Comparison of ENCODE assay signal across 8 cellular contexts in genomic region chr13:29508130-29508873, GRCh38.
A peak's percentile ranks its signal among the peaks of the same experiment; 100 is the strongest.
DNase-seq lines count a peak whose midpoint lies in the region; ATAC-seq, FAIRE-seq and TF ChIP-seq lines count a peak whose summit lies in the region.

No MANE protein-coding gene starts in this region.

- TF ChIP-seq CTCF in activated CD8-positive, alpha-beta T cell treated with anti-CD3 and anti-CD28 coated beads for 36 hours (IDR thresholded peaks at IDR 0.05): peak; percentile 92

- H2AFZ ChIP-seq in ACC112 (ENCODE audit: low read length, unreplicated experiment): no peak overlapping the region

- H3K4me1 ChIP-seq in ACC112 (ENCODE audit: control insufficient read depth, insufficient read depth, low read length, unreplicated experiment): peaks cover 45% of the 10 kb centered on the region

- ATAC-seq in HG03196 (IDR thresholded peaks at IDR 0.05; ENCODE audit: unreplicated experiment) (peak; percentile 55), memory B cell (ENCODE audit: low read depth) (peak; percentile 79)
- peak; percentile 78 for ATAC-seq in activated CD8-positive, alpha-beta T cell treated with anti-CD3 and anti-CD28 coated beads for 36 hours

- no peak overlapping the region for H3K27ac Mint-ChIP-seq in activated CD8-positive, alpha-beta T cell treated with anti-CD3 and anti-CD28 coated beads for 36 hours
- no peak overlapping the region for H3K27ac Mint-ChIP-seq in memory B cell

- intact Hi-C loops in activated CD8-positive, alpha-beta T cell treated with anti-CD3 and anti-CD28 coated beads for 36 hours (cut with micrococcal nuclease): no loop called here

- 0 out of 2 replicates have a peak, but pooled peaks cover 3% of the 10 kb centered on the region for H3K27me3 ChIP-seq in ACC112 (ENCODE audit: insufficient read depth, low read length)

- H3K4me1 Mint-ChIP-seq in activated CD8-positive, alpha-beta T cell treated with anti-CD3 and anti-CD28 coated beads for 36 hours (ENCODE audit: low read depth): no peaks in the 10 kb centered on the region
- no peaks in the 10 kb centered on the region for H3K4me1 Mint-ChIP-seq in memory B cell

- DNase-seq in GM18507 (ENCODE audit: extremely low spot score, insufficient read length, low read depth): peak; percentile 69
- DNase-seq in NK-92 (lab: John Stamatoyannopoulos, UW; ENCODE audit: unreplicated experiment): peak; percentile 12
- peak; percentile 83 for DNase-seq in activated CD8-positive, alpha-beta T cell treated with anti-CD3 and anti-CD28 coated beads for 36 hours
- peak; percentile 63 for DNase-seq in effector CD8-positive, alpha-beta T cell (lab: John Stamatoyannopoulos, UW)
- peak; percentile 67 to 77 for DNase-seq in memory B cell (ENCODE audit: low spot score in 2 of 2)
- peak; percentile 54 for DNase-seq in stimulated activated CD8-positive, alpha-beta memory T cell treated with anti-CD3 and anti-CD28 coated beads, Interleukin-15, amount 100 ng/mL, for 24 hours (ENCODE audit: low read depth)

- H3K9me3 Mint-ChIP-seq in activated CD8-positive, alpha-beta T cell treated with anti-CD3 and anti-CD28 coated beads for 36 hours: no peaks in the 10 kb centered on the region
- no peaks in the 10 kb centered on the region for H3K9me3 Mint-ChIP-seq in memory B cell

- peak overlapping the region; percentile 72; the same call in 1 of the 2 replicates for H3K27ac ChIP-seq in ACC112 (ENCODE audit: low read depth, low read length)

- CTCF ChIA-PET in activated CD8-positive, alpha-beta T cell treated with anti-CD3 and anti-CD28 coated beads for 36 hours (lab: Charles Lee): interaction anchor here (0.7 to 5.3 kb wide), 53 partner anchors 10 to 606 kb away, joined by 3 to 42 read pairs (median 4); no protein-coding TSS in a partner anchor

- H3K36me3 ChIP-seq in ACC112 (ENCODE audit: insufficient read depth, low read length): no peaks in the 10 kb centered on the region; the same call in 1 of the 2 replicates

- FAIRE-seq in GM18507 (lab: Jason Lieb, UNC): peak; percentile 89

- peaks cover 13% of the 10 kb centered on the region for H3K36me3 Mint-ChIP-seq in activated CD8-positive, alpha-beta T cell treated with anti-CD3 and anti-CD28 coated beads for 36 hours (ENCODE audit: low read depth)
- no peaks in the 10 kb centered on the region for H3K36me3 Mint-ChIP-seq in memory B cell

- POLR2A ChIA-PET in activated CD8-positive, alpha-beta T cell treated with anti-CD3 and anti-CD28 coated beads for 36 hours (lab: Charles Lee): interaction anchor here (1.0 kb wide), 2 partner anchors 74 to 428 kb away, joined by 3 read pairs; no protein-coding TSS in a partner anchor

- no peak overlapping the region for H3K4me3 Mint-ChIP-seq in activated CD8-positive, alpha-beta T cell treated with anti-CD3 and anti-CD28 coated beads for 36 hours
- H3K4me3 Mint-ChIP-seq in memory B cell: no peak overlapping the region

- H3K4me3 ChIP-seq in ACC112 (ENCODE audit: low read depth, low read length): no peak overlapping the region

- no peaks in the 10 kb centered on the region for H3K79me2 ChIP-seq in ACC112 (ENCODE audit: control insufficient read depth, insufficient read depth, low read length, unreplicated experiment)

- H3K27me3 Mint-ChIP-seq in activated CD8-positive, alpha-beta T cell treated with anti-CD3 and anti-CD28 coated beads for 36 hours: peaks cover 2% of the 10 kb centered on the region
- H3K27me3 Mint-ChIP-seq in memory B cell: peaks cover 5% of the 10 kb centered on the region

Comparison
In these comparisons a context has a peak if more than half of its experiments do, and no peak if none do; other contexts are left out.
1. DNase-seq: peak in every context shown above with its lines; median percentile 83 in activated CD8-positive, alpha-beta T cell treated with anti-CD3 and anti-CD28 coated beads for 36 hours; 72 in memory B cell; 69 in GM18507; 63 in effector CD8-positive, alpha-beta T cell; 54 in stimulated activated CD8-positive, alpha-beta memory T cell treated with anti-CD3 and anti-CD28 coated beads, Interleukin-15, amount 100 ng/mL, for 24 hours; 12 in NK-92.